7 cellular contexts compared by ENCODE assay signal in the genomic region with DNA sequence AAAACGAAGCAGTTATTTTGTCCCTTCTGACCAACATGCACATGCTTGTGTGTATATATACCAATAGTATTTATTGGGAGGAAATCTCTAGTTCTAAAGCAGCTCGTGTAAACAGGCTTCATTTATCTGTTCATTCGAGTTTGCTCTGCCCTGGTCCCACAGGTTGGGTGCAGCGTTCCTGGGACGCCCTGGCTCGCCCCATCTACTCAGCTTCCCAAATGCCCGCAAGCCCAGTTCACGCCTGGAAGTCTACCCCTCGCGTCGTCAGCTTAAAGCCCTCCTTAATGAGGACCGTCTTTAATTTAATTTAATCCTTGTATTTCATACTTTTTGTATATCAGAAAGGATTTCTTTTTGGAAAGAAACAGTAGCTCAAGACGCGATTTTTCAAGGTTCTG. TPM values are rescaled to one million over a fixed set of nuclear protein-coding genes. Genes with fewer than 3 reads are reported as not detected.
DNase-seq lines count a peak whose midpoint lies in the region; ATAC-seq and TF ChIP-seq lines count a peak whose summit lies in the region.

No MANE protein-coding gene starts in this region.

- H3K27ac Mint-ChIP-seq in HFFc6 = peak overlapping the region; percentile 29; the same call in 1 of the 2 replicates
- no peak overlapping the region for H3K27ac Mint-ChIP-seq in activated naive CD8-positive, alpha-beta T cell treated with anti-CD3 and anti-CD28 coated beads, Interleukin-2, amount 50 U/mL, for 24 hours
- no peak overlapping the region for H3K27ac Mint-ChIP-seq in immature natural killer cell

- no peak for TF ChIP-seq CTCF in HFFc6 (IDR thresholded peaks at IDR 0.05)

- H3K27me3 ChIP-seq in subcutaneous abdominal adipose tissue (ENCODE audit: control insufficient read depth in 5 of 5, insufficient read depth in 4 of 5, low read length in 5 of 5) (no peaks in the 10 kb centered on the region), aorta (ENCODE audit: control insufficient read depth in 1 of 2, insufficient read depth in 2 of 2, low read length in 1 of 2) (no peaks in the 10 kb centered on the region)

- H3K9me3 ChIP-seq in subcutaneous abdominal adipose tissue (ENCODE audit: control insufficient read depth in 5 of 5, low read length in 5 of 5) (no peaks in the 10 kb centered on the region), aorta (ENCODE audit: control insufficient read depth, low read length) (no peaks in the 10 kb centered on the region)

- H3K27ac ChIP-seq in subcutaneous abdominal adipose tissue (ENCODE audit: low read depth, low read length) = peak overlapping the region; percentile 62
- H3K27ac ChIP-seq in aorta (ENCODE audit: low read depth in 1 of 2, low read length in 2 of 2) = no peak overlapping the region

- H3K36me3 ChIP-seq in subcutaneous abdominal adipose tissue (ENCODE audit: control insufficient read depth in 5 of 5, insufficient read depth in 5 of 5, low read length in 5 of 5) (peaks cover 0 to 3% (median 0%) of the 10 kb centered on the region in 5 donors), aorta (ENCODE audit: control insufficient read depth in 1 of 2, insufficient read depth in 2 of 2, low read length in 1 of 2) (no peaks in the 10 kb centered on the region)

- DNase-seq in HFFc6 (no peak), immature natural killer cell (no peak), aorta (no peak), RKO (ENCODE audit: low spot score) (no peak)
- no peak for DNase-seq in activated naive CD8-positive, alpha-beta T cell treated with anti-CD3 and anti-CD28 coated beads, Interleukin-2, amount 50 U/mL, for 24 hours

- H3K27me3 Mint-ChIP-seq in HFFc6 (ENCODE audit: insufficient read depth) = no peaks in the 10 kb centered on the region; the same call in 1 of the 2 replicates
- H3K27me3 Mint-ChIP-seq in activated naive CD8-positive, alpha-beta T cell treated with anti-CD3 and anti-CD28 coated beads, Interleukin-2, amount 50 U/mL, for 24 hours = peaks cover 11% of the 10 kb centered on the region
- peaks cover 0 to 15% (median 13%) of the 10 kb centered on the region in 3 donors for H3K27me3 Mint-ChIP-seq in immature natural killer cell (ENCODE audit: low read depth in 3 of 3)

- peak overlapping the region; percentile 88 for H3K4me3 Mint-ChIP-seq in HFFc6
- peak overlapping the region; percentile 67 for H3K4me3 Mint-ChIP-seq in activated naive CD8-positive, alpha-beta T cell treated with anti-CD3 and anti-CD28 coated beads, Interleukin-2, amount 50 U/mL, for 24 hours
- H3K4me3 Mint-ChIP-seq in immature natural killer cell = peak overlapping the region; percentile 70 to 79 (median 78)

- peaks cover 0 to 28% (median 13%) of the 10 kb centered on the region in 5 donors for H3K4me1 ChIP-seq in subcutaneous abdominal adipose tissue (ENCODE audit: control insufficient read depth in 5 of 5, insufficient read depth in 5 of 5, low read length in 5 of 5)
- H3K4me1 ChIP-seq in aorta (ENCODE audit: control insufficient read depth in 1 of 2, insufficient read depth in 2 of 2, low read length in 2 of 2) = no peaks in the 10 kb centered on the region

- peak overlapping the region; percentile 62 to 81 (median 76) for H3K4me3 ChIP-seq in subcutaneous abdominal adipose tissue (ENCODE audit: low read depth in 1 of 5, low read length in 5 of 5)
- H3K4me3 ChIP-seq in aorta (ENCODE audit: low read length in 2 of 2) = peak overlapping the region in 1 of 2 donors; percentile 46

- peaks cover 10% of the 10 kb centered on the region; the same call in 1 of the 2 replicates for H3K36me3 Mint-ChIP-seq in HFFc6 (ENCODE audit: low read depth)
- peaks cover 4% of the 10 kb centered on the region for H3K36me3 Mint-ChIP-seq in activated naive CD8-positive, alpha-beta T cell treated with anti-CD3 and anti-CD28 coated beads, Interleukin-2, amount 50 U/mL, for 24 hours (ENCODE audit: low read depth)
- H3K36me3 Mint-ChIP-seq in immature natural killer cell = peaks cover 0 to 6% (median 3%) of the 10 kb centered on the region in 3 donors

- peak overlapping the region in 4 of 5 donors; percentile 26 to 78 (median 66) for H3K9ac ChIP-seq in subcutaneous abdominal adipose tissue (ENCODE audit: low read length in 5 of 5)

- intact Hi-C loops in aorta (cut with DNase I) = no loop called here

- whole genome bisulfite sequencing in aorta, 2 donors = 12 to 13% methylated on average over 14 of the region's 14 CpGs

- no peak for ATAC-seq in activated naive CD8-positive, alpha-beta T cell treated with anti-CD3 and anti-CD28 coated beads, Interleukin-2, amount 50 U/mL, for 24 hours
- no peak for ATAC-seq in GM21737 (IDR thresholded peaks at IDR 0.05; ENCODE audit: unreplicated experiment)
- ATAC-seq in aorta (ENCODE audit: low FRiP score) = no peak

- no peaks in the 10 kb centered on the region for H3K9me3 Mint-ChIP-seq in HFFc6
- no peaks in the 10 kb centered on the region for H3K9me3 Mint-ChIP-seq in activated naive CD8-positive, alpha-beta T cell treated with anti-CD3 and anti-CD28 coated beads, Interleukin-2, amount 50 U/mL, for 24 hours
- no peaks in the 10 kb centered on the region for H3K9me3 Mint-ChIP-seq in immature natural killer cell

- H3K4me1 Mint-ChIP-seq in HFFc6 (ENCODE audit: low read depth) (peaks cover 22% of the 10 kb centered on the region), immature natural killer cell (peaks cover 22 to 33% of the 10 kb centered on the region in 2 donors)
- peaks cover 20% of the 10 kb centered on the region for H3K4me1 Mint-ChIP-seq in activated naive CD8-positive, alpha-beta T cell treated with anti-CD3 and anti-CD28 coated beads, Interleukin-2, amount 50 U/mL, for 24 hours

RNA-seq across cellular contexts. Expression of gene THSD1, which starts 0.6 kb away (rescaled TPM):
- 1 to 10 TPM; 2.6 to 6.1 (median 3.2) TPM for total RNA-seq in HFFc6 (2021; fragmentation: NEBNext Ultra II Directional; extraction: Animal tissue kit (Norgen Biotek cat#: 25700))
- polyA plus RNA-seq in immature natural killer cell = under 1 TPM in 1 of 3 donors, not detected in 2; 0.08 TPM
- 10 to 100 TPM in 1 of 2 donors, 1 to 10 TPM in 1; 6.6 to 16.0 TPM for total RNA-seq in aorta
- polyA plus RNA-seq in aorta = 1 to 10 TPM in 1 of 2 donors, not detected in 1; 1.3 TPM

RNA-seq across cellular contexts. Expression of gene VPS36, which starts 45.1 kb away (rescaled TPM):
- total RNA-seq in HFFc6 (2021; fragmentation: NEBNext Ultra II Directional; extraction: Animal tissue kit (Norgen Biotek cat#: 25700)) = 10 to 100 TPM; 16.7 to 24.3 (median 19.9) TPM
- polyA plus RNA-seq in immature natural killer cell (10 to 100 TPM; 33.3 to 53.3 (median 40.5) TPM), aorta (10 to 100 TPM; 20.4 to 22.4 TPM)
- 10 to 100 TPM; 45.5 to 54.3 TPM for total RNA-seq in aorta

RNA-seq across cellular contexts. Expression of gene CKAP2, which starts 49.9 kb away (rescaled TPM):
- 10 to 100 TPM; 39.5 to 87.9 (median 80.8) TPM for total RNA-seq in HFFc6 (2021; fragmentation: NEBNext Ultra II Directional; extraction: Animal tissue kit (Norgen Biotek cat#: 25700))
- polyA plus RNA-seq in immature natural killer cell (1 to 10 TPM; 3.8 to 7.2 (median 5.0) TPM), aorta (1 to 10 TPM; 2.0 to 2.3 TPM)
- 1 to 10 TPM; 5.4 to 9.6 TPM for total RNA-seq in aorta
